In the genomic region with DNA sequence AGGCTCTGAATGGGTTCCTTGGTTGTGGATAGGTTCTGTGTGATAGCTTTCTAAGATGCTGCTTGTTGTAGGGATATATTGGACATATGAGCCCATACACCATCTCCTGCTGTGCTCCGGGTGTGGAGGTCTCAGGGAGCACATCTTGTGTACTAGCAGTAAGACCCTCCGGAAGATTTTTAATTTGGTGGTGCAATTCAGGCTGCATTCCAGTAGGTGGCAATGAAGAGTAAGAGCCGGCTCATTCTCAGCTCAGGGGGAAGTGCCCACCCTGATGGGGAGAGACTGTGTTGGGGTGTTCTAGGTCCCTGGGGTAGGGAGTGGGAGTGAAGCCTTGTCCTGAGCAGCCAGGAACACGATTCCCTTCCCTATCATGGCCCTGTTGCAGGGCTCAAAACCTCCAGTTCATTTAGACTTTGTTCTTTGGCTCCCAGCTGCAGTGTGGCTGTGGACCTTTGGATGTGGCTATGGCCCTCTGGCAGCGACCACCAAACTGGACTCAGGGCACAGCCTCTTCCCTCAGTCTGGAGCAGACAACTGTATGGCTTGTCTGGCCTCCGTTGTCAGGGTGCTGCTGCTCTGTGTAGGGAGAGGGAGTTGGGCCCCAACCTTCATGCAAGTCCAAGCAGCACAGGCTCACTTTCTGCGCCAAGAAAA, we compare ENCODE assay signal across 7 cellular contexts.
DNase-seq lines count a peak whose midpoint lies in the region; ATAC-seq and TF ChIP-seq lines count a peak whose summit lies in the region.

No MANE protein-coding gene starts in this region.

- H3K27me3 ChIP-seq in lower lobe of right lung (ENCODE audit: low read depth) = no peaks in the 10 kb centered on the region

- no peak overlapping the region for H3K27ac ChIP-seq in lower lobe of right lung

- ATAC-seq in HG02884 (IDR thresholded peaks at IDR 0.05; ENCODE audit: unreplicated experiment) (peak; percentile 52), lower lobe of right lung (peak in 1 of 2 donors; percentile 47), HG03565 (IDR thresholded peaks at IDR 0.05; ENCODE audit: unreplicated experiment) (no peak), HG03442 (IDR thresholded peaks at IDR 0.05; ENCODE audit: unreplicated experiment) (no peak)
- ATAC-seq in activated CD8-positive, alpha-beta T cell treated with anti-CD3 and anti-CD28 coated beads for 36 hours = no peak

- no peaks in the 10 kb centered on the region for H3K36me3 Mint-ChIP-seq in activated CD8-positive, alpha-beta T cell treated with anti-CD3 and anti-CD28 coated beads for 36 hours (ENCODE audit: low read depth)

- CTCF ChIA-PET in activated CD8-positive, alpha-beta T cell treated with anti-CD3 and anti-CD28 coated beads for 36 hours (lab: Charles Lee) = interaction anchor here (0.8 to 2.2 kb wide), 4 partner anchors 13 to 291 kb away, joined by 3 to 9 read pairs (median 6); no protein-coding TSS in a partner anchor

- peak; percentile 5 for DNase-seq in activated CD8-positive, alpha-beta T cell treated with anti-CD3 and anti-CD28 coated beads for 36 hours
- DNase-seq in lower lobe of right lung = no peak
- no peak for DNase-seq in AML-193 (lab: John Stamatoyannopoulos, UW)

- intact Hi-C loops in activated CD8-positive, alpha-beta T cell treated with anti-CD3 and anti-CD28 coated beads for 36 hours (cut with micrococcal nuclease) = no loop called here
- intact Hi-C loops in lower lobe of right lung (cut with DNase I) = no loop called here

- no peaks in the 10 kb centered on the region for H3K9me3 Mint-ChIP-seq in activated CD8-positive, alpha-beta T cell treated with anti-CD3 and anti-CD28 coated beads for 36 hours

- POLR2A ChIA-PET in activated CD8-positive, alpha-beta T cell treated with anti-CD3 and anti-CD28 coated beads for 36 hours (lab: Charles Lee) = no interaction called here

- no peaks in the 10 kb centered on the region for H3K36me3 ChIP-seq in lower lobe of right lung

- TF ChIP-seq CTCF in GM12873 (IDR thresholded peaks at IDR 0.05; ENCODE audit: insufficient read depth, low read depth, low read length, missing control alignments) (peak; percentile 87), lower lobe of right lung (IDR thresholded peaks at IDR 0.05) (peak; percentile 61)
- peak; percentile 69 for TF ChIP-seq CTCF in activated CD8-positive, alpha-beta T cell treated with anti-CD3 and anti-CD28 coated beads for 36 hours (IDR thresholded peaks at IDR 0.05)

- no peak overlapping the region for H3K4me3 ChIP-seq in lower lobe of right lung

- H3K27ac Mint-ChIP-seq in activated CD8-positive, alpha-beta T cell treated with anti-CD3 and anti-CD28 coated beads for 36 hours = no peak overlapping the region

- H3K4me3 Mint-ChIP-seq in activated CD8-positive, alpha-beta T cell treated with anti-CD3 and anti-CD28 coated beads for 36 hours = no peak overlapping the region

- peaks cover 7% of the 10 kb centered on the region for H3K27me3 Mint-ChIP-seq in activated CD8-positive, alpha-beta T cell treated with anti-CD3 and anti-CD28 coated beads for 36 hours

- H3K4me1 ChIP-seq in lower lobe of right lung = no peaks in the 10 kb centered on the region

- no peaks in the 10 kb centered on the region for H3K9me3 ChIP-seq in lower lobe of right lung

- H3K4me1 Mint-ChIP-seq in activated CD8-positive, alpha-beta T cell treated with anti-CD3 and anti-CD28 coated beads for 36 hours (ENCODE audit: low read depth) = no peaks in the 10 kb centered on the region
